ENCODE assay signal across 8 cellular contexts in the genomic region with DNA sequence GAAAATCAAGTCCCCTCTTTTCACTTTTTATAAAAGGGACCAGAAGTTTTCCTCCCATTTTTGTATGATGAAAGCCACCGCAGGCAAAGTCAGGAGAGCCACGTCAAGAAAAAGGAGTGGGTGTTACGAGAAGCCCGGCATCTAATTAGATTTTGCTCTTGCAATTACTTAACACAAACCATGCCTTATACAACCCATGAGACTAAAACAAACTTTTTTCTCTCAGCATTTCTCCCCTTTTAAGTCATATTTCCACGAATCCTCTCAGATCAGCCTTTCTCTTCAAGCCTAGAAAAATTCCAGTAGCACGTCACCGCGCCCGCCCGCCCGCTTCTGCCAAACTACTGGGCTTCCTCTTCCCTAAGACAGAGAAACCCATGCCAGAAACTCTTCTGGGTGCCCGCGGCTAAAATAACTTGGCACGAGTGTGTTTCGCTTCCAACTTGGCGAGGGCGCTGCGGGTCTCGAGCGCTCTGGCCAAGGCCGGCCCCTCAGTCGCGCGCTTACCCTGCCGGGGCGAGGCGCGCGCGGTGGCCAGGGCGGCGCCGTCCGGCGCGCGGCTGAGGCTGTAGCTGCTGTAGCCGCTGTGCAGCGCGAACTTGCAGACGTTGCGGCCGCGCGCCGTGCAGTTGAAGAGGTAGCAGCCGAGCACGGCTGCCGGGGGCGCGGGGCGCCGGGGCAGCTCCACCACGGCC. TPM values are rescaled to one million over a fixed set of nuclear protein-coding genes. Genes with fewer than 3 reads are reported as not detected.
A peak's percentile ranks its signal among the peaks of the same experiment; 100 is the strongest.
DNase-seq lines count a peak whose midpoint lies in the region; ATAC-seq, FAIRE-seq and TF ChIP-seq lines count a peak whose summit lies in the region.

No MANE protein-coding gene starts in this region.

- H3K4me2 ChIP-seq in A549, result peak overlapping the region; percentile 92

- TF ChIP-seq EP300 in A549 (IDR thresholded peaks at IDR 0.05) (no peak), suprapubic skin (IDR thresholded peaks at IDR 0.05) (no peak)

- H3K4me1 ChIP-seq in A549 (peaks cover 57% of the 10 kb centered on the region), mucosa of stomach (ENCODE audit: control insufficient read depth, insufficient read depth, low read length) (peaks cover 20% of the 10 kb centered on the region), suprapubic skin (peaks cover 48% of the 10 kb centered on the region)

- H3K4me3 Mint-ChIP-seq in activated T-cell treated with anti-CD3 and anti-CD28 coated beads, Interleukin-2, amount 50 U/mL, for 24 hours, result peak overlapping the region; percentile 79

- H3K9me3 ChIP-seq in A549 (no peaks in the 10 kb centered on the region), mucosa of stomach (ENCODE audit: control insufficient read depth, low read length) (no peaks in the 10 kb centered on the region), suprapubic skin (no peaks in the 10 kb centered on the region)

- TF ChIP-seq CTCF in A549 (IDR thresholded peaks at IDR 0.05) (no peak), suprapubic skin (IDR thresholded peaks at IDR 0.05) (no peak)

- peak overlapping the region; percentile 78 for H3K9ac ChIP-seq in mucosa of stomach (ENCODE audit: low read length)

- no peaks in the 10 kb centered on the region for H3K36me3 Mint-ChIP-seq in activated T-cell treated with anti-CD3 and anti-CD28 coated beads, Interleukin-2, amount 50 U/mL, for 24 hours (ENCODE audit: low read depth)

- H3K27ac Mint-ChIP-seq in activated T-cell treated with anti-CD3 and anti-CD28 coated beads, Interleukin-2, amount 50 U/mL, for 24 hours, result peak overlapping the region; percentile 67

- H3K27me3 ChIP-seq in mucosa of stomach (ENCODE audit: control insufficient read depth, insufficient read depth, low read length) (no peaks in the 10 kb centered on the region), suprapubic skin (no peaks in the 10 kb centered on the region)

- POLR2A ChIA-PET in A549 (lab: Yijun Ruan, JAX), result interaction anchor here (0.6 to 2.5 kb wide), 6 partner anchors 8 to 28 kb away, joined by 3 to 8 read pairs (median 6); no protein-coding TSS in a partner anchor

- peaks cover 15% of the 10 kb centered on the region for H3K4me1 Mint-ChIP-seq in activated T-cell treated with anti-CD3 and anti-CD28 coated beads, Interleukin-2, amount 50 U/mL, for 24 hours (ENCODE audit: low read depth)

- FAIRE-seq in A549 (lab: Jason Lieb, UNC), result no peak

- H3K36me3 ChIP-seq in mucosa of stomach (ENCODE audit: control insufficient read depth, insufficient read depth, low read length), result no peaks in the 10 kb centered on the region
- H3K36me3 ChIP-seq in suprapubic skin, result no peaks in the 10 kb centered on the region

- WGBS in A549 (ENCODE audit: missing lambda C conversion rate), result under 1% methylated on average over 11 of the region's 54 CpGs
- WGBS in suprapubic skin, result under 1% methylated on average over 35 of the region's 54 CpGs

- ATAC-seq in A549 (peak; percentile 53 to 62), GM18498 (IDR thresholded peaks at IDR 0.05; ENCODE audit: unreplicated experiment) (peak; percentile 38), HG03064 (IDR thresholded peaks at IDR 0.05; ENCODE audit: low read depth, unreplicated experiment) (peak; percentile 26)

- peak overlapping the region; percentile 96 to 99 for H3K27ac ChIP-seq in A549
- peak overlapping the region; percentile 96 for H3K27ac ChIP-seq in suprapubic skin

- TF ChIP-seq RAD21 in A549 (conservative IDR thresholded peaks at IDR 0.05 in 1 of 2, IDR thresholded peaks at IDR 0.05 in 1 of 2), result no peak

- H3K27me3 Mint-ChIP-seq in activated T-cell treated with anti-CD3 and anti-CD28 coated beads, Interleukin-2, amount 50 U/mL, for 24 hours, result peaks cover 27% of the 10 kb centered on the region

- H3K9me3 Mint-ChIP-seq in activated T-cell treated with anti-CD3 and anti-CD28 coated beads, Interleukin-2, amount 50 U/mL, for 24 hours, result no peaks in the 10 kb centered on the region

- CTCF ChIA-PET in A549 (lab: Yijun Ruan, JAX), result interaction anchor here (0.6 to 5.0 kb wide), 7 partner anchors 9 to 318 kb away, joined by 3 to 51 read pairs (median 3); a partner anchor contains a TSS

- peak in 1 of 2 experiments; percentile 69 for DNase-seq in A549 (ENCODE audit: low read depth in 1 of 2, low spot score in 1 of 2)
- peak; percentile 57 for DNase-seq in NCI-H526 treated with DMSO at 0.1 percent for 48 hours (lab: John Stamatoyannopoulos, UW)
- DNase-seq in activated T-cell treated with anti-CD3 and anti-CD28 coated beads, Interleukin-2, amount 50 U/mL, for 24 hours, result peak; percentile 66
- peak; percentile 98 for DNase-seq in fibroblast of gingiva (ENCODE audit: low read depth)
- DNase-seq in suprapubic skin (ENCODE audit: low spot score in 2 of 2), result peak; percentile 82 to 87

- peak overlapping the region; percentile 65 for H3K4me3 ChIP-seq in A549
- H3K4me3 ChIP-seq in mucosa of stomach (ENCODE audit: low read length), result peak overlapping the region; percentile 62
- peak overlapping the region; percentile 75 for H3K4me3 ChIP-seq in suprapubic skin

- TF ChIP-seq POLR2A in A549 (IDR thresholded peaks at IDR 0.05; ENCODE audit: low read length) (peak; percentile 46), suprapubic skin (IDR thresholded peaks at IDR 0.05) (peak in 1 of 2 donors; percentile 18)

TF ChIP-seq in A549, 52 proteins besides CTCF, POLR2A, EP300 and RAD21:
- TF ChIP-seq SMC3 (IDR thresholded peaks at IDR 0.05) (0 out of 3 replicates have a peak, but pooled peaks have one; percentile 10), NR3C1 (IDR thresholded peaks at IDR 0.05) (no peak), NPAS2 (CRISPR knock-in tag; IDR thresholded peaks at IDR 0.05; ENCODE audit: borderline replicate concordance) (no peak), CEBPB (IDR thresholded peaks at IDR 0.05) (no peak), CHD4 (IDR thresholded peaks at IDR 0.05; ENCODE audit: borderline replicate concordance) (no peak)
- TF ChIP-seq, protein P1, sequence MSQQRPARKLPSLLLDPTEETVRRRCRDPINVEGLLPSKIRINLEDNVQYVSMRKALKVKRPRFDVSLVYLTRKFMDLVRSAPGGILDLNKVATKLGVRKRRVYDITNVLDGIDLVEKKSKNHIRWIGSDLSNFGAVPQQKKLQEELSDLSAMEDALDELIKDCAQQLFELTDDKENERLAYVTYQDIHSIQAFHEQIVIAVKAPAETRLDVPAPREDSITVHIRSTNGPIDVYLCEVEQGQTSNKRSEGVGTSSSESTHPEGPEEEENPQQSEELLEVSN (IDR thresholded peaks at IDR 0.05; ENCODE audit: borderline replicate concordance, low read depth), result no peak

RNA-seq across cellular contexts. Expression of a gene that starts 1.1 kb away (rescaled TPM):
- polyA plus RNA-seq in A549 (2011; rRNA removed), result 57.7 and 59.2 TPM in 2 replicates
- polyA plus RNA-seq in A549 (2012; cell fraction: cytosol; rRNA removed), result 21.1 and 28.5 TPM in 2 replicates
- polyA plus RNA-seq in A549 (2012; cell fraction: nucleus; rRNA removed), result 18.2 and 23.9 TPM in 2 replicates
- polyA plus RNA-seq in A549 (2017; fragmentation: RNase III; extraction: RNeasy Plus Mini Kit Qiagen cat#74134 plus additional on column Dnase treatment), result 37.4 to 53.8 TPM (median 48.9 TPM) in 3 replicates
- 78.1 and 98.4 TPM in 2 replicates for polyA minus RNA-seq in A549 (2011; rRNA and poly(A)+ RNA removed)
- total RNA-seq in suprapubic skin, result 10 to 100 TPM; 43.6 to 77.2 (median 68.4) TPM

RNA-seq across cellular contexts. Expression of a gene that starts 34.9 kb away (rescaled TPM):
- polyA plus RNA-seq in A549 (2011; rRNA removed) (2.8 and 4.2 TPM in 2 replicates), A549 (2017; fragmentation: RNase III; extraction: RNeasy Plus Mini Kit Qiagen cat#74134 plus additional on column Dnase treatment) (3.3 to 5.4 TPM (median 4.5 TPM) in 3 replicates)
- polyA plus RNA-seq in A549 (2012; cell fraction: cytosol; rRNA removed), result 0.66 and 0.98 TPM in 2 replicates
- 0.32 and 1.1 TPM in 2 replicates for polyA plus RNA-seq in A549 (2012; cell fraction: nucleus; rRNA removed)
- 0.44 and 2.6 TPM in 2 replicates for polyA minus RNA-seq in A549 (2011; rRNA and poly(A)+ RNA removed)
- total RNA-seq in suprapubic skin, result 10 to 100 TPM; 14.4 to 46.8 (median 22.8) TPM

RNA-seq across cellular contexts. Expression of a gene that starts 59.9 kb away (rescaled TPM):
- polyA plus RNA-seq in A549 (2011; rRNA removed) (10.1 and 14.6 TPM in 2 replicates), A549 (2017; fragmentation: RNase III; extraction: RNeasy Plus Mini Kit Qiagen cat#74134 plus additional on column Dnase treatment) (15.5 to 29.8 TPM (median 24.4 TPM) in 3 replicates)
- 7.5 and 8.2 TPM in 2 replicates for polyA plus RNA-seq in A549 (2012; cell fraction: cytosol; rRNA removed)
- polyA plus RNA-seq in A549 (2012; cell fraction: nucleus; rRNA removed), result 10.8 and 11.0 TPM in 2 replicates
- polyA minus RNA-seq in A549 (2011; rRNA and poly(A)+ RNA removed), result 4.9 and 6.5 TPM in 2 replicates
- total RNA-seq in suprapubic skin, result 1 to 10 TPM; 1.9 to 5.8 (median 4.5) TPM
